ENCODE assay signal across 1 cellular context in genomic region chr9:129336601-129337286, GRCh38.
TF ChIP-seq lines count a peak whose summit lies in the region.

No MANE protein-coding gene starts in this region.

TF ChIP-seq in K562, 482 proteins besides CTCF, POLR2A, EP300 and RAD21 (continued from another document):
- TF ChIP-seq ARID4B (CRISPR knock-in tag; IDR thresholded peaks at IDR 0.05) = no peak
- no peak for TF ChIP-seq RFX5 (IDR thresholded peaks at IDR 0.05; ENCODE audit: low read depth, low read length)
- TF ChIP-seq MCM3 (IDR thresholded peaks at IDR 0.05) = no peak
- no peak for TF ChIP-seq HEY1 (CRISPR knock-in tag; IDR thresholded peaks at IDR 0.05; ENCODE audit: borderline replicate concordance)
- TF ChIP-seq RBM17 (IDR thresholded peaks at IDR 0.05; ENCODE audit: borderline replicate concordance, low read depth, low read length) = no peak
- TF ChIP-seq ILK (tag; IDR thresholded peaks at IDR 0.05; ENCODE audit: borderline replicate concordance, low read depth) = no peak
- no peak for TF ChIP-seq BCLAF1 (IDR thresholded peaks at IDR 0.05; ENCODE audit: borderline replicate concordance in 1 of 2, control insufficient read depth in 1 of 2, low read depth in 2 of 2, low read length in 1 of 2)
- 0 out of 2 replicates have a peak, but pooled peaks have one; percentile 7 for TF ChIP-seq EGR1 (conservative IDR thresholded peaks at IDR 0.05)
- TF ChIP-seq RBM15 (IDR thresholded peaks at IDR 0.05; ENCODE audit: insufficient read depth, low read length) = no peak
- no peak for TF ChIP-seq NFIC (IDR thresholded peaks at IDR 0.05)
- no peak for TF ChIP-seq ZNF280B (CRISPR knock-in tag; IDR thresholded peaks at IDR 0.05)
- no peak for TF ChIP-seq CBX2 (IDR thresholded peaks at IDR 0.05; ENCODE audit: insufficient read depth, low read length, poor library complexity, severe bottlenecking)
- no peak for TF ChIP-seq KAT8 (IDR thresholded peaks at IDR 0.05; ENCODE audit: low read depth)
- no peak for TF ChIP-seq ZNF24 (IDR thresholded peaks at IDR 0.05)
- no peak for TF ChIP-seq FOXP4 (CRISPR knock-in tag; IDR thresholded peaks at IDR 0.05; ENCODE audit: borderline replicate concordance)
- TF ChIP-seq PREB (CRISPR knock-in tag; IDR thresholded peaks at IDR 0.05) = no peak
- no peak for TF ChIP-seq SREBF1 (IDR thresholded peaks at IDR 0.05; ENCODE audit: borderline replicate concordance, low read depth, low read length)
- TF ChIP-seq ZNF778 (CRISPR knock-in tag; IDR thresholded peaks at IDR 0.05) = no peak
- TF ChIP-seq RBFOX2 (IDR thresholded peaks at IDR 0.05; ENCODE audit: low read depth, low read length) = peak; percentile 29; the same call in 1 of the 2 replicates
- TF ChIP-seq DLX4 (CRISPR knock-in tag; IDR thresholded peaks at IDR 0.05) = no peak
- TF ChIP-seq CTBP1 (IDR thresholded peaks at IDR 0.05; ENCODE audit: borderline replicate concordance) = no peak
